9 cellular contexts compared by ENCODE assay signal in the genomic region with DNA sequence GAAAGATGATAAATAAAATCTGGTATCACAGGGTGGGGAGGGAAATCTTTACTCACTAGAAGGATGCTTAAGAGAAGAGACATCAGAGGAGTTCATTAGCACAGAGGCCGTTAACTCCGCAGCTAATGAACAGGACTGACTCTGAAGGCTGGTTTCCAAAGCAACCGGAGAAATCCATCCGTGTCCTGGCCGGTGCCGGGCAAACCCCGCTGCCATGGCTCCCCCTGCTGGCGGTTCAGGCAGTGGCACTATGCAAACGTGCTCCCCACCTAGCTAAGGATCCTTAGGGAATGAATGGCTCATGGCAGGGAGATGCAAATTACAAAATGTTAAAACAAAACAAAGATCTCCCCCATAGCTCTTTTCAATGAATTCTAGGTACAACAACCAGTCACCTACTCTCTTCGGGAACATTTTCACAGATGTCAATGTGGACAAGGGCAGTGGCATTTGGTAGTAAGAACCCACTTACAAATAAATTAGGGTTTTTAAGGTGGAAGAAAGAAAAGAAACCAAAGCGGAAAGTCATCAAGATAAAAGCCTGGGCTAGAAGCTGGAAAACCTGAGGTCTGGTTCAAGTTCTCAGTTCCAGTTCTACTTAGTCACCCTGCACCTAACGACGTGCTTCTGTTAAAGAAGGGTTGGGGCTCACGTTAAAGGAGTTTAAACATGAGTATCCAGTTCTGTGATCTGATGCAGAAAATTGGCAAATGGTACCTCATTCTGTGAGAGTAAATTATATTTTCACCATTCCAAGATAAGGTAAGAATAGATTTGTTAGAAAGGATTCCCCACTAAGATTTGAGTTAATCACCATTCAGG.
DNase-seq lines count a peak whose midpoint lies in the region; ATAC-seq and TF ChIP-seq lines count a peak whose summit lies in the region.
"Had no signal": no experiment of that assay in that cellular context is flagged by ENCODE, and none has a peak within 500 bp of the region (broad histone marks: within the 10 kb centered on the region; RNA-seq: fewer than 3 reads in every experiment).

No MANE protein-coding gene starts in this region.

- H3K27me3 ChIP-seq in PC-3 (ENCODE audit: low read length): no peaks in the 10 kb centered on the region
- H3K27me3 ChIP-seq in foreskin keratinocyte: no peaks in the 10 kb centered on the region
- H3K27me3 ChIP-seq in thoracic aorta (replicated peaks; ENCODE audit: insufficient read depth): no peaks in the 10 kb centered on the region

- no peaks in the 10 kb centered on the region for H3K9me2 ChIP-seq in PC-3 (replicated peaks; ENCODE audit: low read length)

- no peak overlapping the region for H3K9ac ChIP-seq in PC-3 (ENCODE audit: low read length)

- H4K20me1 ChIP-seq in PC-3 (ENCODE audit: low read length): no peaks in the 10 kb centered on the region

- peaks cover 48% of the 10 kb centered on the region for H3K36me3 Mint-ChIP-seq in activated T-helper 17 cell treated with anti-CD3 and anti-CD28 coated beads, Interleukin-2, amount 50 U/mL, for 72 hours (ENCODE audit: low read depth)

- POLR2A ChIA-PET in PC-3 (lab: Charles Lee; ENCODE audit: unreplicated experiment): no interaction called here

- no peak overlapping the region for H3K27ac Mint-ChIP-seq in activated T-helper 17 cell treated with anti-CD3 and anti-CD28 coated beads, Interleukin-2, amount 50 U/mL, for 72 hours

- H3K4me2 ChIP-seq in PC-3 (ENCODE audit: low read length): no peak overlapping the region

- TF ChIP-seq CTCF in PC-3 (conservative IDR thresholded peaks at IDR 0.05; ENCODE audit: low read depth, low read length) (peak; percentile 90), foreskin keratinocyte (conservative IDR thresholded peaks at IDR 0.05) (peak; percentile 96), thoracic aorta (IDR thresholded peaks at IDR 0.05) (peak; percentile 87)

- no peaks in the 10 kb centered on the region for H3K4me1 Mint-ChIP-seq in activated T-helper 17 cell treated with anti-CD3 and anti-CD28 coated beads, Interleukin-2, amount 50 U/mL, for 72 hours

- DNase-seq in NCI-H446 (lab: John Stamatoyannopoulos, UW) (peak; percentile 42 to 62), NCI-H446 treated with DMSO at 0.1 percent for 48 hours (lab: John Stamatoyannopoulos, UW) (no peak), PC-3 (peak; percentile 71), foreskin keratinocyte (peak in 1 of 2 donors; percentile 42), nucleus accumbens (lab: John Stamatoyannopoulos, UW) (peak in 49 of 56 donors; percentile 2 to 78 (median 30)), thoracic aorta (ENCODE audit: low spot score) (no peak)

- CTCF ChIA-PET in PC-3 (lab: Charles Lee): interaction anchor here (0.5 to 1.2 kb wide), 6 partner anchors 21 to 500 kb away, joined by 3 to 4 read pairs (median 3); no protein-coding TSS in a partner anchor

- H3K4me1 ChIP-seq in PC-3 (ENCODE audit: insufficient read depth, low read length) (peaks cover 4% of the 10 kb centered on the region), foreskin keratinocyte (peaks cover 4% of the 10 kb centered on the region), thoracic aorta (ENCODE audit: control insufficient read depth in 1 of 2, low read depth in 2 of 2) (peaks cover 0 to 8% of the 10 kb centered on the region in 2 donors)

- no peaks in the 10 kb centered on the region for H3F3A ChIP-seq in PC-3 (ENCODE audit: low read length, unreplicated experiment)

- no peak overlapping the region for H2AFZ ChIP-seq in PC-3 (ENCODE audit: low read length)

- H3K27ac ChIP-seq in PC-3 (ENCODE audit: low read length) (no peak overlapping the region), foreskin keratinocyte (no peak overlapping the region), thoracic aorta (no peak overlapping the region)
- H3K27ac ChIP-seq: skin epidermis had no signal

- H3K9me3 Mint-ChIP-seq in activated T-helper 17 cell treated with anti-CD3 and anti-CD28 coated beads, Interleukin-2, amount 50 U/mL, for 72 hours: no peaks in the 10 kb centered on the region

- H3K4me3 Mint-ChIP-seq in activated T-helper 17 cell treated with anti-CD3 and anti-CD28 coated beads, Interleukin-2, amount 50 U/mL, for 72 hours: no peak overlapping the region

- H3K36me3 ChIP-seq in PC-3 (ENCODE audit: low read depth, low read length) (no peaks in the 10 kb centered on the region; the same call in 1 of the 2 replicates), thoracic aorta (peaks cover 66% of the 10 kb centered on the region)

- H3K9me3 ChIP-seq in PC-3 (ENCODE audit: low read length) (no peaks in the 10 kb centered on the region), thoracic aorta (no peaks in the 10 kb centered on the region)

- no peaks in the 10 kb centered on the region for H3K27me3 Mint-ChIP-seq in activated T-helper 17 cell treated with anti-CD3 and anti-CD28 coated beads, Interleukin-2, amount 50 U/mL, for 72 hours

- ATAC-seq in HG03103 (IDR thresholded peaks at IDR 0.05; ENCODE audit: low read depth, unreplicated experiment) (peak; percentile 76), PC-3 (peak; percentile 97), foreskin keratinocyte (peak; percentile 97), thoracic aorta (ENCODE audit: insufficient number of reproducible peaks, low FRiP score, low read depth) (no peak)
- ATAC-seq in activated T-helper 17 cell treated with anti-CD3 and anti-CD28 coated beads, Interleukin-2, amount 50 U/mL, for 72 hours (replicated peaks): peak; percentile 84

- H3K4me3 ChIP-seq in PC-3 (ENCODE audit: low read length) (no peak overlapping the region), thoracic aorta (no peak overlapping the region)
- H3K4me3 ChIP-seq: skin epidermis had no signal

- intact Hi-C loops in PC-3 (cut with micrococcal nuclease): no loop called here

- no TSS peak for BruUV-seq in PC-3 (replicated peaks; lab: Mats Ljungman, UMichigan)

- no peaks in the 10 kb centered on the region for H3K79me2 ChIP-seq in PC-3 (ENCODE audit: low read length)

Comparison
In these comparisons a context has a peak if more than half of its experiments do, and no peak if none do; other contexts are left out.
1. DNase-seq: peak in NCI-H446 (2 of 2), PC-3 (single experiment) and nucleus accumbens (49 of 56); none in NCI-H446 treated with DMSO at 0.1 percent for 48 hours (single experiment) and thoracic aorta (single experiment).
2. Peak in every context shown above with its lines, with median percentiles within 50 percentile points of each other: CTCF ChIP-seq.